ENCODE assay signal across 1 cellular context in genomic region chr6:22411408-22412105, GRCh38.
TF ChIP-seq lines count a peak whose summit lies in the region.

No MANE protein-coding gene starts in this region.

TF ChIP-seq in SK-N-SH, 30 proteins besides CTCF, POLR2A, EP300 and RAD21 (continued from another document):
- TF ChIP-seq MXI1 (IDR thresholded peaks at IDR 0.05; ENCODE audit: low read depth, low read length), result peak; percentile 77; the same call in 1 of the 2 replicates
- no peak for TF ChIP-seq RXRA (IDR thresholded peaks at IDR 0.05; ENCODE audit: borderline replicate concordance, low read depth)
- no peak for TF ChIP-seq POLR2AphosphoS5 (IDR thresholded peaks at IDR 0.05; ENCODE audit: low read depth, low read length)
- TF ChIP-seq GATA2 (CRISPR knock-in tag; IDR thresholded peaks at IDR 0.05), result no peak
- TF ChIP-seq GABPA (IDR thresholded peaks at IDR 0.05; ENCODE audit: low read depth), result no peak
- no peak for TF ChIP-seq FOSL2 (IDR thresholded peaks at IDR 0.05; ENCODE audit: borderline replicate concordance, low read depth)
- TF ChIP-seq ELF1 (IDR thresholded peaks at IDR 0.05), result no peak
- no peak for TF ChIP-seq ZBTB33 (IDR thresholded peaks at IDR 0.05; ENCODE audit: borderline replicate concordance, low read depth)
- no peak for TF ChIP-seq NRF1 (IDR thresholded peaks at IDR 0.05; ENCODE audit: low read depth, low read length)
- TF ChIP-seq MAX (IDR thresholded peaks at IDR 0.05; ENCODE audit: low read depth), result peak; percentile 76; the same call in 1 of the 2 replicates
- TF ChIP-seq SIN3A (IDR thresholded peaks at IDR 0.05; ENCODE audit: borderline replicate concordance, low read depth, low read length), result no peak
